ENCODE assay signal across 8 cellular contexts in genomic region chr6:90297124-90297865, GRCh38. TPM values are rescaled to one million over a fixed set of nuclear protein-coding genes. Genes with fewer than 3 reads are reported as not detected.
DNase-seq lines count a peak whose midpoint lies in the region; ATAC-seq and TF ChIP-seq lines count a peak whose summit lies in the region.

No MANE protein-coding gene starts in this region.

- peaks cover 39% of the 10 kb centered on the region for H3K27me3 Mint-ChIP-seq in GM23338 (ENCODE audit: insufficient read depth, low read depth, poor library complexity)

- H3K4me1 Mint-ChIP-seq in GM23338 = peaks cover 28% of the 10 kb centered on the region

- ATAC-seq in GM23338 (peak; percentile 41), SK-N-SH treated with all-trans-retinoic acid at 6 μM for 48 hours (no peak), HG03196 (IDR thresholded peaks at IDR 0.05; ENCODE audit: unreplicated experiment) (no peak)

- peaks cover 9% of the 10 kb centered on the region for H3K79me2 ChIP-seq in GM23338 (replicated peaks; ENCODE audit: insufficient read depth)

- peak overlapping the region; percentile 74 for H3K4me3 Mint-ChIP-seq in GM23338

- peaks cover 43% of the 10 kb centered on the region for H3K27me3 ChIP-seq in GM23338 (ENCODE audit: insufficient read depth)

- peaks cover 6% of the 10 kb centered on the region; the same call in 1 of the 2 replicates for H3F3A ChIP-seq in GM23338 (replicated peaks; ENCODE audit: low read depth)

- no peaks in the 10 kb centered on the region for H3K9me3 Mint-ChIP-seq in GM23338

- peak; percentile 26 for DNase-seq in GM23338 (ENCODE audit: low spot score)
- DNase-seq in fibroblast of villous mesenchyme (ENCODE audit: low read depth) = no peak
- DNase-seq in retinal pigment epithelial cell (ENCODE audit: low read depth) = no peak
- no peak for DNase-seq in SW 1271 (lab: John Stamatoyannopoulos, UW)
- no peak for DNase-seq in stimulated activated CD8-positive, alpha-beta memory T cell treated with anti-CD3 and anti-CD28 coated beads, Interleukin-4, amount 100 ng/mL, for 48 hours
- no peak for DNase-seq in GM19238 (ENCODE audit: insufficient read length, low spot score)

- peak overlapping the region; percentile 85 for H3K4me3 ChIP-seq in GM23338
- peak overlapping the region; percentile 60 for H3K4me3 ChIP-seq in fibroblast of villous mesenchyme (ENCODE audit: low read depth, low read length)
- peak overlapping the region; percentile 60 for H3K4me3 ChIP-seq in retinal pigment epithelial cell (ENCODE audit: low read length)

- H3K27ac Mint-ChIP-seq in GM23338 = peak overlapping the region; percentile 75

- H3K27ac ChIP-seq in GM23338 (ENCODE audit: low read depth) = peak overlapping the region; percentile 85

- H3K4me1 ChIP-seq in GM23338 (ENCODE audit: insufficient read depth) = peaks cover 39% of the 10 kb centered on the region

- H3K4me2 ChIP-seq in GM23338 = peak overlapping the region; percentile 86

- peak overlapping the region; percentile 98 for H2AFZ ChIP-seq in GM23338

- no peaks in the 10 kb centered on the region for H3K9me2 ChIP-seq in GM23338 (ENCODE audit: insufficient read depth)

- no peaks in the 10 kb centered on the region for H3K36me3 ChIP-seq in GM23338 (ENCODE audit: insufficient read depth)

- H3K36me3 Mint-ChIP-seq in GM23338 (ENCODE audit: low read depth) = no peaks in the 10 kb centered on the region

- no peak for TF ChIP-seq CTCF in GM23338 (conservative IDR thresholded peaks at IDR 0.05; ENCODE audit: low read depth in 2 of 2)
- no peak for TF ChIP-seq CTCF in fibroblast of villous mesenchyme (IDR thresholded peaks at IDR 0.05; ENCODE audit: insufficient read depth, low read depth, low read length)
- TF ChIP-seq CTCF in retinal pigment epithelial cell (conservative IDR thresholded peaks at IDR 0.05; ENCODE audit: low read depth, low read length) = no peak

- H4K20me1 ChIP-seq in GM23338 (replicated peaks; ENCODE audit: insufficient read depth) = peaks cover 12% of the 10 kb centered on the region

TF ChIP-seq in SK-N-SH treated with all-trans-retinoic acid at 6 μM for 48 hours, 23 proteins besides CTCF, POLR2A, EP300 and RAD21:
- TF ChIP-seq OSR1 (CRISPR knock-in tag; IDR thresholded peaks at IDR 0.05) (no peak), PATZ1 (CRISPR knock-in tag; IDR thresholded peaks at IDR 0.05; ENCODE audit: borderline replicate concordance) (peak; percentile 16; the same call in 1 of the 2 replicates)

RNA-seq across cellular contexts. Expression of gene BACH2, which starts 0.7 kb away (rescaled TPM):
- 3.3 and 5.7 TPM in 2 replicates for total RNA-seq in GM23338 (2014; rRNA removed; shearing (Covaris generic))
- 1.3 and 1.6 TPM in 2 replicates for polyA plus RNA-seq in GM23338 (2016; fragmentation: Nextera tagmentation; extraction: Ambion mirVana)
- total RNA-seq in fibroblast of villous mesenchyme = under 0.01 and 0.64 TPM in 2 replicates
